In the genomic region with DNA sequence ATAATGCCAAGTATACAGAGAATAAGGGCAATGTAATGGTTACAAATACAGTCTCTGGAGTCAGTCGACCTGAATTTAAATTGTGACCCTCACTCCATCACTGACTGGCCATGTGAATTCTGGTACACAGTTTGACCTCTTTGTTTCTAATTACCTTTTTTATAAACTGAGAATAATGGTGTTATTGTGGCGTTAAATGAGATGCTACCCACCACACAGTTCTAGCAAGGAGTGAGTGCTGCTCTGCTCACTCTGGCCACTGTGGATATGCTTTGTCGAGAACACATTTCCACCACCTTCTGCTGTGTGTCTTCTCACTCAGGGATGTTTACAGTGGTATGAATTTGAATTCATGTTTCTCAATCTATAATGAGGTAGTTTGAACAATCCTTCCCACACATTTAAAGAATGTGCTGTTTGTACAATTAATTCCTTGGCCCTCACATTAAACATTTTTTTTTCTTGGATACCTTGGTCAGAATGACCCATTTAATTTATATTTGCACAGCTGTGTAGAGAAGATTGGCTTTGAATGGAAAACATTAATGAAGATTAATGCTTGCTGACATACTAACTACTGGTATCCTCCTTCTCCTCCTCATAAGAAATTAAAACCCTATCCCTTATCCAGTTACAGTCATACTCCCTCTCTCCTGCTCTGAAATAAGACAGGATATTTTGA, we compare ENCODE assay signal across 1 cellular context.
TF ChIP-seq lines count a peak whose summit lies in the region.

No MANE protein-coding gene starts in this region.

TF ChIP-seq in SK-N-SH, 30 proteins besides CTCF, POLR2A, EP300 and RAD21 (continued from another document):
- TF ChIP-seq, protein P1, sequence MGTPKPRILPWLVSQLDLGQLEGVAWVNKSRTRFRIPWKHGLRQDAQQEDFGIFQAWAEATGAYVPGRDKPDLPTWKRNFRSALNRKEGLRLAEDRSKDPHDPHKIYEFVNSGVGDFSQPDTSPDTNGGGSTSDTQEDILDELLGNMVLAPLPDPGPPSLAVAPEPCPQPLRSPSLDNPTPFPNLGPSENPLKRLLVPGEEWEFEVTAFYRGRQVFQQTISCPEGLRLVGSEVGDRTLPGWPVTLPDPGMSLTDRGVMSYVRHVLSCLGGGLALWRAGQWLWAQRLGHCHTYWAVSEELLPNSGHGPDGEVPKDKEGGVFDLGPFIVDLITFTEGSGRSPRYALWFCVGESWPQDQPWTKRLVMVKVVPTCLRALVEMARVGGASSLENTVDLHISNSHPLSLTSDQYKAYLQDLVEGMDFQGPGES (IDR thresholded peaks at IDR 0.05; ENCODE audit: low read depth, low read length): no peak
- TF ChIP-seq FOXJ3 (CRISPR knock-in tag; IDR thresholded peaks at IDR 0.05): no peak
- TF ChIP-seq MEF2A (IDR thresholded peaks at IDR 0.05; ENCODE audit: borderline replicate concordance, low read depth): no peak
- no peak for TF ChIP-seq CHD2 (IDR thresholded peaks at IDR 0.05; ENCODE audit: low read length, partially characterized antibody)
TF ChIP-seq in SK-N-SH: peak in this region for 0.
